Comparison of ENCODE assay signal across 11 cellular contexts in the genomic region with DNA sequence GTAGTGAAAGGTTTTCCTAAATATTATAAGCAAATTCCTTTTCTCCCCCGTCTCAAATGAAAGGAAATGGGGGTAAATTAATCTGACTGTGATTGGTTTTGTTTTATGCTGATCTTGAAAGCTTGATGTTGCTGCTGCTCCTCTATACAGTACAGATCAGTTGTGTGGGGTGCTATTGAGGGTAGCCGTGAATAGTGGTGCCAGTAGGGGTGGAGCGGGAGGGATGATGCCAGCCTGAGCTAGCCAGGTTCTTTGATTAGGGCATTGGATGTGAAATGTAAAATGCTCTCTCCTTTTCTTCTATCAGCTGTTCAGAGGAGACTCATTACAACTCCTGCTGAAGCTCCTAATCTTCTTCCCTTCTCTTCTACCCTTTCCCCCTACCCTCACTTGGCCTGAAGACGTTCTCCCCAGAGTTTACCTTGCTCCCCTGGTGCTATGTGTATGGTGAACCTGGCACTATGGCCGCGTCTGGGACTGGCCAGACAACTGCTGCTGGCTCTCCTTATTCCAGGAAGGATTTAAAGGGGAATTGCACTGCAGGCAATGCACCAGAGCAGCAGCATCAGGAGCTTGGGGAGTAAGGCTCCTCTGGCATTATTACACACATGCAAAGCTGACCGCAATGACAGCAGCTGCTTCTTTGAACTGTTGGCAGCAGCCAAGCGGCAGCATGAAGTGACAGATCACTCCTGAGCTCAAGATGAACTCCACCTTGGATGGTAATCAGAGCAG. TPM values are rescaled to one million over a fixed set of nuclear protein-coding genes. Genes with fewer than 3 reads are reported as not detected.
DNase-seq lines count a peak whose midpoint lies in the region; ATAC-seq and TF ChIP-seq lines count a peak whose summit lies in the region.
"Had no signal": no experiment of that assay in that cellular context is flagged by ENCODE, and none has a peak within 500 bp of the region (broad histone marks: within the 10 kb centered on the region; RNA-seq: fewer than 3 reads in every experiment).

No MANE protein-coding gene starts in this region.

- H3K27ac ChIP-seq in dorsolateral prefrontal cortex (peak overlapping the region in 58 of 59 donors; percentile 23 to 89 (median 67)), thoracic aorta (peak overlapping the region; percentile 34 to 73)

- ATAC-seq in thoracic aorta (ENCODE audit: insufficient number of reproducible peaks, low FRiP score, low read depth) (no peak), GM21737 (IDR thresholded peaks at IDR 0.05; ENCODE audit: unreplicated experiment) (no peak), GM21619 (IDR thresholded peaks at IDR 0.05; ENCODE audit: unreplicated experiment) (no peak)

- TF ChIP-seq CTCF in dorsolateral prefrontal cortex (IDR thresholded peaks at IDR 0.05 in 54 of 56, conservative IDR thresholded peaks at IDR 0.05 in 2 of 56; ENCODE audit: low read depth in 1 of 56, partially characterized antibody in 56 of 56) (no peak), thoracic aorta (IDR thresholded peaks at IDR 0.05) (no peak)

- intact Hi-C loops in dorsolateral prefrontal cortex (cut with DNase I) = no loop called here

- no peaks in the 10 kb centered on the region for H3K27me3 ChIP-seq in dorsolateral prefrontal cortex
- H3K27me3 ChIP-seq in thoracic aorta (replicated peaks; ENCODE audit: insufficient read depth) = no peaks in the 10 kb centered on the region
- H3K27me3 ChIP-seq: tibial nerve had no signal

- H3K9me3 ChIP-seq in thoracic aorta = no peaks in the 10 kb centered on the region
- H3K9me3 ChIP-seq: tibial nerve had no signal

- H3K36me3 ChIP-seq in thoracic aorta = no peaks in the 10 kb centered on the region

- peak; percentile 91 for DNase-seq in LHCN-M2 (ENCODE audit: low read depth)
- peak in 7 of 10 donors; percentile 7 to 46 (median 39) for DNase-seq in dorsolateral prefrontal cortex
- DNase-seq in myocyte (ENCODE audit: low read depth) = peak; percentile 95
- no peak for DNase-seq in thoracic aorta (ENCODE audit: low spot score)
- no peak for DNase-seq in SW480 (ENCODE audit: low spot score)
- DNase-seq: activated CD4-positive, alpha-beta T cell treated with anti-CD3 and anti-CD28 coated beads, Interleukin-2, amount 50 U/mL, for 48 hours; activated naive CD8-positive, alpha-beta T cell treated with anti-CD3 and anti-CD28 coated beads, Interleukin-2, amount 10 ng/mL, durations not matched to agents 7 days and 5 days; effector memory CD4-positive, alpha-beta T cell had no signal

- peaks cover 15 to 58% of the 10 kb centered on the region in 2 donors for H3K4me1 ChIP-seq in thoracic aorta (ENCODE audit: control insufficient read depth in 1 of 2, low read depth in 2 of 2)

- H3K4me3 ChIP-seq in dorsolateral prefrontal cortex = peak overlapping the region in 58 of 59 donors; percentile 4 to 67 (median 50)
- peak overlapping the region; percentile 68 for H3K4me3 ChIP-seq in thoracic aorta

RNA-seq across cellular contexts. Expression of gene GPR21, which starts 0.6 kb away (rescaled TPM):
- 0.11 TPM in 1 of 2 replicates, not detected in the other for total RNA-seq in LHCN-M2 (2014; rRNA removed)
- polyA plus RNA-seq in LHCN-M2 (2012) = 0.09 TPM
- total RNA-seq in dorsolateral prefrontal cortex = 10 to 100 TPM in 69 of 120 experiments, 1 to 10 TPM in 50, not detected in 1; 1.7 to 28.5 (median 11.2) TPM
- 0.42 TPM in 1 of 2 replicates, not detected in the other for total RNA-seq in myocyte
- 0.25 TPM for polyA plus RNA-seq in myocyte (2012)
- total RNA-seq in thoracic aorta = 1 to 10 TPM in 1 of 2 donors, not detected in 1; 6.4 TPM

Comparison
In these comparisons a context has a peak if more than half of its experiments do, and no peak if none do; other contexts are left out.
1. DNase-seq: peak in LHCN-M2 (single experiment), dorsolateral prefrontal cortex (7 of 10) and myocyte (single experiment); none in thoracic aorta (single experiment) and SW480 (single experiment).